Comparison of ENCODE assay signal across 21 cellular contexts in the genomic region with DNA sequence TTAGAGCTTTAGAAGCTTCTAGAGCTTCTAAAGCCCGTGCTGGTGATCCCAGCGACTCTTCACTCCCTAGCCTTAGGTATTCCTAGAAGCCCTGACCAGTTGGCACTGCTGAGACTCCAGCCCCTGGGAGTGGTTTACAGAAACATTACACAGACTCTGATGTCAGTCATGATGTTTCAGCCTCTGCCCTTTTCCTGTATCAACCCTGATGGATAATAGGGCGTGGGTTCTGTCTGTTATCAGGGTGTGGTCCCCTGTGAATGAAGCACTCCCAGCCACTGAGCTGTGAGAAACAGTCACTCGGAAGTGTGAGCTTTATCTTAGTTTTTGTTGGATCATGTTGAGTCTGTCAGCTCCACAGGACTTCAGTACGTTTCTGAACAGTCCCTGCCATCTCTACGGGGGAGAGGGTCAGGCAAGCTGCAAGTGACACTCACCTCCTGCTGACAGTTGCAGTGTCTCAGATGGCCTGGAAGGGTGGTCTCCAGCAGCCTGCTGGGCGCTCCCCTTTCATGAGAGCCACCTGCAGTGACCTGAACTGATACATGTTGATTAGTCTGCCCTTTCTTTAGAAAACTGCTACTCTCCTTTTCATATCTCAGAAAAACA. TPM values are rescaled to one million over a fixed set of nuclear protein-coding genes. Genes with fewer than 3 reads are reported as not detected.
A peak's percentile ranks its signal among the peaks of the same experiment; 100 is the strongest.
DNase-seq lines count a peak whose midpoint lies in the region; ATAC-seq, FAIRE-seq and TF ChIP-seq lines count a peak whose summit lies in the region.
"Had no signal": no experiment of that assay in that cellular context is flagged by ENCODE, and none has a peak within 500 bp of the region (broad histone marks: within the 10 kb centered on the region; RNA-seq: fewer than 3 reads in every experiment).

No MANE protein-coding gene starts in this region.

- peaks cover 35% of the 10 kb centered on the region for H3K36me3 Mint-ChIP-seq in activated T-helper 1 cell treated with anti-CD3 and anti-CD28 coated beads, Interleukin-12 subunit alpha, Interleukin-12 subunit beta, Interleukin-2, Interleukin-4 antibody, amounts not matched to agents 30 ng/mL and 10 ng/mL and 1 ng/mL, durations not matched to agents 14 hours and 24 hours and 36 hours (ENCODE audit: low read depth)

- CTCF ChIA-PET in HEK293 (lab: Yijun Ruan, JAX) (interaction anchor here (0.5 to 3.0 kb wide), 2 partner anchors 10 to 94 kb away, joined by 3 to 12 read pairs; no protein-coding TSS in a partner anchor), GM12878 (lab: Yijun Ruan, JAX) (interaction anchor here (0.7 kb wide), 1 partner anchor 10 kb away, joined by 3 read pairs; no protein-coding TSS in a partner anchor), HEK293T (lab: Yijun Ruan, JAX) (no interaction called here)

- 90% methylated on average over 7 of the region's 7 CpGs for WGBS in GM12878 (ENCODE audit: insufficient coverage, insufficient replicate concordance, low lambda C conversion rate, missing lambda C conversion rate)
- WGBS in heart right ventricle, 2 donors, result 42 to 43% methylated on average over 7 of the region's 7 CpGs

- FAIRE-seq in GM12878 (lab: Jason Lieb, UNC), result no peak
- FAIRE-seq: GM12891, H1 had no signal

- intact Hi-C loops in GM12878 (cut with micrococcal nuclease; ENCODE audit: unreplicated experiment), result no loop called here
- intact Hi-C loops in heart right ventricle (cut with DNase I), result loop anchor here in 2 of 10 donors (5.0 kb wide), 2 partner anchors 83 to 93 kb away; a partner anchor contains a TSS
- intact Hi-C loops in activated T-helper 1 cell treated with anti-CD3 and anti-CD28 coated beads, Interleukin-12 subunit alpha, Interleukin-12 subunit beta, Interleukin-2, Interleukin-4 antibody, amounts not matched to agents 30 ng/mL and 10 ng/mL and 1 ng/mL, durations not matched to agents 14 hours and 24 hours and 36 hours (cut with micrococcal nuclease), result no loop called here

- no peak for DNase-seq in GM12878 (ENCODE audit: low read depth, low spot score)
- peak in 1 of 2 donors; percentile 30 for DNase-seq in heart right ventricle
- DNase-seq in osteoblast (ENCODE audit: insufficient read length, low spot score, missing footprints), result peak; percentile 79
- no peak for DNase-seq in HEK293T (ENCODE audit: extremely low spot score)
- no peak for DNase-seq in kidney tubule cell (ENCODE audit: low spot score)
- DNase-seq in activated T-helper 1 cell treated with anti-CD3 and anti-CD28 coated beads, Interleukin-12 subunit alpha, Interleukin-12 subunit beta, Interleukin-2, Interleukin-4 antibody, amounts not matched to agents 30 ng/mL and 10 ng/mL and 1 ng/mL, durations not matched to agents 14 hours and 24 hours and 36 hours (ENCODE audit: low spot score), result no peak
- DNase-seq: activated CD4-positive, alpha-beta T cell treated with anti-CD3 and anti-CD28 coated beads for 36 hours; activated naive CD8-positive, alpha-beta T cell treated with anti-CD3 and anti-CD28 coated beads, Interleukin-2, amount 10 ng/mL, durations not matched to agents 7 days and 5 days; activated T-cell treated with anti-CD3 and anti-CD28 coated beads, Interleukin-2, amount 50 U/mL, for 1 hour; Caco-2; IMR-90; NCI-H1048; stimulated activated naive CD4-positive, alpha-beta T cell treated with Interleukin-2 at 50 U/mL for 16 hours; T-helper 17 cell had no signal

- ATAC-seq in GM12878, result no peak
- peak; percentile 58 to 92 (median 80) for ATAC-seq in heart right ventricle
- no peak for ATAC-seq in GM18498 (IDR thresholded peaks at IDR 0.05; ENCODE audit: unreplicated experiment)
- ATAC-seq: activated CD4-positive, alpha-beta T cell treated with anti-CD3 and anti-CD28 coated beads for 36 hours; T-helper 17 cell had no signal

- H3K4me1 Mint-ChIP-seq in activated T-helper 1 cell treated with anti-CD3 and anti-CD28 coated beads, Interleukin-12 subunit alpha, Interleukin-12 subunit beta, Interleukin-2, Interleukin-4 antibody, amounts not matched to agents 30 ng/mL and 10 ng/mL and 1 ng/mL, durations not matched to agents 14 hours and 24 hours and 36 hours (ENCODE audit: low read depth), result no peaks in the 10 kb centered on the region
- H3K4me1 Mint-ChIP-seq: activated CD4-positive, alpha-beta T cell treated with anti-CD3 and anti-CD28 coated beads for 36 hours; central memory CD8-positive, alpha-beta T cell had no signal

- no peak overlapping the region for H3K9ac ChIP-seq in GM12878 (ENCODE audit: control insufficient read depth, insufficient read depth, low read length)

- no peak overlapping the region for H3K4me2 ChIP-seq in GM12878 (ENCODE audit: control insufficient read depth, insufficient read depth)
- H3K4me2 ChIP-seq in osteoblast (ENCODE audit: insufficient read depth, low read length), result no peak overlapping the region

- H3K9me3 ChIP-seq in HEK293 (ENCODE audit: control insufficient read depth, insufficient read depth, low read depth, low read length), result no peaks in the 10 kb centered on the region
- H3K9me3 ChIP-seq in GM12878 (replicated peaks; ENCODE audit: control insufficient read depth, insufficient read depth, low read length), result no peaks in the 10 kb centered on the region
- H3K9me3 ChIP-seq in heart right ventricle, result no peaks in the 10 kb centered on the region
- no peaks in the 10 kb centered on the region for H3K9me3 ChIP-seq in osteoblast (ENCODE audit: low read depth, low read length)
- H3K9me3 ChIP-seq: Caco-2, vagina had no signal

- in situ Hi-C loops in GM12878 (cut with MboI), result no loop called here

- H3K36me3 ChIP-seq in HEK293 (ENCODE audit: control insufficient read depth in 2 of 2, insufficient read depth in 1 of 2, low read length in 2 of 2), result peaks cover 61 to 99% of the 10 kb centered on the region in 2 experiments
- H3K36me3 ChIP-seq in GM12878 (ENCODE audit: control insufficient read depth in 2 of 2, insufficient read depth in 2 of 2, low read length in 1 of 2), result peaks cover 38 to 40% of the 10 kb centered on the region in 2 experiments
- peaks cover 0 to 100% (median 87%) of the 10 kb centered on the region in 9 donors for H3K36me3 ChIP-seq in heart right ventricle
- H3K36me3 ChIP-seq in osteoblast (ENCODE audit: insufficient read depth, low read length), result peaks cover 96% of the 10 kb centered on the region

- no peak for TF ChIP-seq RAD21 in GM12878 (IDR thresholded peaks at IDR 0.05; ENCODE audit: insufficient read depth, low read depth, low read length)

- no peaks in the 10 kb centered on the region for H3K9me3 Mint-ChIP-seq in activated T-helper 1 cell treated with anti-CD3 and anti-CD28 coated beads, Interleukin-12 subunit alpha, Interleukin-12 subunit beta, Interleukin-2, Interleukin-4 antibody, amounts not matched to agents 30 ng/mL and 10 ng/mL and 1 ng/mL, durations not matched to agents 14 hours and 24 hours and 36 hours
- H3K9me3 Mint-ChIP-seq: activated naive CD8-positive, alpha-beta T cell treated with anti-CD3 and anti-CD28 coated beads, Interleukin-2, amount 10 ng/mL, durations not matched to agents 7 days and 5 days; central memory CD8-positive, alpha-beta T cell had no signal

- H3K4me1 ChIP-seq in HEK293 (ENCODE audit: control insufficient read depth, insufficient read depth, low read length) (no peaks in the 10 kb centered on the region), GM12878 (ENCODE audit: control insufficient read depth, insufficient read depth, low read length) (no peaks in the 10 kb centered on the region), heart right ventricle (peaks cover 0 to 13% (median 0%) of the 10 kb centered on the region in 9 donors), osteoblast (ENCODE audit: insufficient read depth, low read length) (no peaks in the 10 kb centered on the region)
- H3K4me1 ChIP-seq: Caco-2, vagina had no signal

- H4K20me1 ChIP-seq in GM12878 (ENCODE audit: control insufficient read depth, insufficient read depth), result 0 out of 2 replicates have a peak, but pooled peaks cover 3% of the 10 kb centered on the region
- H4K20me1 ChIP-seq in osteoblast (ENCODE audit: insufficient read depth, low read length), result peaks cover 19% of the 10 kb centered on the region

- H2AFZ ChIP-seq in GM12878 (ENCODE audit: control insufficient read depth, low read depth, low read length), result no peak overlapping the region
- H2AFZ ChIP-seq in osteoblast (ENCODE audit: low read length), result no peak overlapping the region

- peak; percentile 17; the same call in 1 of the 2 replicates for TF ChIP-seq POLR2A in GM12878 (IDR thresholded peaks at IDR 0.05; ENCODE audit: low read depth, low read length)

- SMC1A ChIA-PET in GM12878 (lab: Charles Lee; ENCODE audit: uncharacterized antibody, unreplicated experiment), result no interaction called here

- no peak overlapping the region for H3K27ac Mint-ChIP-seq in activated T-helper 1 cell treated with anti-CD3 and anti-CD28 coated beads, Interleukin-12 subunit alpha, Interleukin-12 subunit beta, Interleukin-2, Interleukin-4 antibody, amounts not matched to agents 30 ng/mL and 10 ng/mL and 1 ng/mL, durations not matched to agents 14 hours and 24 hours and 36 hours
- H3K27ac Mint-ChIP-seq: activated CD4-positive, alpha-beta T cell treated with anti-CD3 and anti-CD28 coated beads for 36 hours; activated naive CD8-positive, alpha-beta T cell treated with anti-CD3 and anti-CD28 coated beads, Interleukin-2, amount 10 ng/mL, durations not matched to agents 7 days and 5 days; T-helper 17 cell had no signal

- H3K27me3 ChIP-seq in GM12878 (replicated peaks in 1 of 2; ENCODE audit: control insufficient read depth in 2 of 2, insufficient read depth in 2 of 2, low read length in 1 of 2) (no peaks in the 10 kb centered on the region), heart right ventricle (no peaks in the 10 kb centered on the region), osteoblast (ENCODE audit: insufficient read depth, low read length) (no peaks in the 10 kb centered on the region)
- H3K27me3 ChIP-seq: vagina had no signal

- H3K27me3 Mint-ChIP-seq in activated T-helper 1 cell treated with anti-CD3 and anti-CD28 coated beads, Interleukin-12 subunit alpha, Interleukin-12 subunit beta, Interleukin-2, Interleukin-4 antibody, amounts not matched to agents 30 ng/mL and 10 ng/mL and 1 ng/mL, durations not matched to agents 14 hours and 24 hours and 36 hours (ENCODE audit: insufficient read depth), result peaks cover 1% of the 10 kb centered on the region
- H3K27me3 Mint-ChIP-seq: activated CD4-positive, alpha-beta T cell treated with anti-CD3 and anti-CD28 coated beads for 36 hours; activated naive CD8-positive, alpha-beta T cell treated with anti-CD3 and anti-CD28 coated beads, Interleukin-2, amount 10 ng/mL, durations not matched to agents 7 days and 5 days; central memory CD8-positive, alpha-beta T cell; T-helper 17 cell had no signal

- BruUV-seq in GM12878 (replicated peaks; lab: Mats Ljungman, UMichigan), result no TSS peak

- POLR2A ChIA-PET in HEK293 (lab: Yijun Ruan, JAX) (no interaction called here), GM12878 (lab: Charles Lee) (no interaction called here), HEK293T (lab: Yijun Ruan, JAX) (no interaction called here)

- H3K4me3 Mint-ChIP-seq in activated T-helper 1 cell treated with anti-CD3 and anti-CD28 coated beads, Interleukin-12 subunit alpha, Interleukin-12 subunit beta, Interleukin-2, Interleukin-4 antibody, amounts not matched to agents 30 ng/mL and 10 ng/mL and 1 ng/mL, durations not matched to agents 14 hours and 24 hours and 36 hours, result no peak overlapping the region
- H3K4me3 Mint-ChIP-seq: activated CD4-positive, alpha-beta T cell treated with anti-CD3 and anti-CD28 coated beads for 36 hours; activated naive CD8-positive, alpha-beta T cell treated with anti-CD3 and anti-CD28 coated beads, Interleukin-2, amount 10 ng/mL, durations not matched to agents 7 days and 5 days; central memory CD8-positive, alpha-beta T cell; T-helper 17 cell had no signal

- no peak for TF ChIP-seq EP300 in GM12878 (IDR thresholded peaks at IDR 0.05; ENCODE audit: borderline replicate concordance in 1 of 2, control insufficient read depth in 1 of 2, low read depth in 2 of 2, low read length in 2 of 2)

- TF ChIP-seq CTCF in HEK293 (tag by site-specific recombination; IDR thresholded peaks at IDR 0.05) (no peak), GM12878 (IDR thresholded peaks at IDR 0.05 in 2 of 3, conservative IDR thresholded peaks at IDR 0.05 in 1 of 3; ENCODE audit: control insufficient read depth in 2 of 3, extremely low read depth in 1 of 3, insufficient read depth in 1 of 3, low read depth in 3 of 3, low read length in 3 of 3) (no peak), heart right ventricle (IDR thresholded peaks at IDR 0.05) (no peak), osteoblast (IDR thresholded peaks at IDR 0.05; ENCODE audit: extremely low read depth, low read depth, low read length) (no peak)

- no peak overlapping the region for H3K4me3 ChIP-seq in HEK293 (ENCODE audit: low read depth, low read length)
- H3K4me3 ChIP-seq in GM12878, result no peak overlapping the region
- no peak overlapping the region for H3K4me3 ChIP-seq in heart right ventricle
- no peak overlapping the region for H3K4me3 ChIP-seq in osteoblast (ENCODE audit: insufficient read depth, low read length)
- H3K4me3 ChIP-seq: vagina had no signal

- H3K79me2 ChIP-seq in GM12878 (ENCODE audit: control insufficient read depth, insufficient read depth, low read length), result no peaks in the 10 kb centered on the region
- H3K79me2 ChIP-seq in osteoblast (ENCODE audit: insufficient read depth, low read length), result peaks cover 7% of the 10 kb centered on the region

- RAD21 ChIA-PET in GM12878 (lab: Charles Lee; ENCODE audit: unreplicated experiment), result no interaction called here

- H3K27ac ChIP-seq in HEK293 (ENCODE audit: extremely low read depth, low read depth, low read length) (no peak overlapping the region), GM12878 (ENCODE audit: control insufficient read depth, insufficient read depth) (no peak overlapping the region), heart right ventricle (peak overlapping the region in 6 of 10 donors; percentile 19 to 63 (median 36)), osteoblast (ENCODE audit: low read depth, low read length) (no peak overlapping the region)
- H3K27ac ChIP-seq: vagina had no signal

RNA-seq across cellular contexts. Expression of a gene that starts 12.8 kb away (rescaled TPM):
- total RNA-seq in GM12878 (2013; cell fraction: nucleolus; rRNA removed), result 153 and 161 TPM in 2 replicates
- 31.2 and 35.3 TPM in 2 replicates for total RNA-seq in GM12878 (2014; rRNA removed)
- total RNA-seq in GM12878 (2014; rRNA removed; fragmentation: Illumina TruSeq; extraction: Trizol), result 28.7 and 30.1 TPM in 2 replicates
- total RNA-seq in GM12878 (2021), result 41.4 and 43.4 TPM in 2 replicates
- polyA plus RNA-seq in GM12878 (2011; ENCODE audit: low read depth), result 21.3 TPM
- 51.8 and 60.4 TPM in 2 replicates for polyA plus RNA-seq in GM12878 (2011; rRNA removed)
- 43.8 and 47.7 TPM in 2 replicates for polyA plus RNA-seq in GM12878 (2011; cell fraction: cytosol; rRNA removed)
- polyA plus RNA-seq in GM12878 (2011; cell fraction: nucleus; rRNA removed), result 63.8 and 70.5 TPM in 2 replicates
- 27.7 and 28.7 TPM in 2 replicates for polyA plus RNA-seq in GM12878 (2012)
- 34.9 and 35.7 TPM in 2 replicates for polyA plus RNA-seq in GM12878 (2014; fragmentation: Illumina TruSeq; extraction: Trizol)
- polyA plus RNA-seq in GM12878 (2014; fragmentation: Nextera tagmentation; extraction: Ambion mirVana), result 10 to 100 TPM; 49.2 to 59.1 TPM
- 35.4 and 44.8 TPM in 2 replicates for polyA plus RNA-seq in GM12878 (2014; rRNA removed)
- polyA plus RNA-seq in GM12878 (2016; fragmentation: Nextera tagmentation; extraction: Ambion mirVana), result 10 to 100 TPM; 59.7 to 64.5 TPM
- polyA minus RNA-seq in GM12878 (2011; rRNA and poly(A)+ RNA removed), result 62.2 and 62.3 TPM in 2 replicates
- 9.0 and 14.3 TPM in 2 replicates for polyA minus RNA-seq in GM12878 (2011; cell fraction: cytosol; rRNA and poly(A)+ RNA removed)
- 49.7 and 73.7 TPM in 2 replicates for polyA minus RNA-seq in GM12878 (2011; cell fraction: nucleus; rRNA and poly(A)+ RNA removed)
- 10 to 100 TPM; 33.3 to 47.3 (median 40.0) TPM for total RNA-seq in heart right ventricle
- polyA plus RNA-seq in heart right ventricle, result 10 to 100 TPM; 20.3 to 44.4 TPM
- total RNA-seq in osteoblast, result 43.9 and 44.9 TPM in 2 replicates
- total RNA-seq in activated T-helper 1 cell treated with anti-CD3 and anti-CD28 coated beads, Interleukin-12 subunit alpha, Interleukin-12 subunit beta, Interleukin-2, Interleukin-4 antibody, amounts not matched to agents 30 ng/mL and 10 ng/mL and 1 ng/mL, durations not matched to agents 14 hours and 24 hours and 36 hours, result 59.4 and 62.7 TPM in 2 replicates

RNA-seq across cellular contexts. Expression of a gene that starts 43.3 kb away (rescaled TPM):
- total RNA-seq in GM12878 (2013; cell fraction: nucleolus; rRNA removed), result not detected in 2 replicates
- total RNA-seq in GM12878 (2014; rRNA removed) (not detected in 2 replicates), GM12878 (2014; rRNA removed; fragmentation: Illumina TruSeq; extraction: Trizol) (not detected in 2 replicates), GM12878 (2021) (not detected in 2 replicates), heart right ventricle (under 1 TPM in 1 of 10 donors, not detected in 9; 0.37 TPM), osteoblast (not detected in 2 replicates)
- not detected for polyA plus RNA-seq in GM12878 (2011; ENCODE audit: low read depth)
- polyA plus RNA-seq in GM12878 (2011; rRNA removed) (not detected in 2 replicates), GM12878 (2014; fragmentation: Illumina TruSeq; extraction: Trizol) (not detected in 2 replicates), GM12878 (2014; fragmentation: Nextera tagmentation; extraction: Ambion mirVana) (not detected), GM12878 (2014; rRNA removed) (not detected in 2 replicates), GM12878 (2016; fragmentation: Nextera tagmentation; extraction: Ambion mirVana) (not detected), heart right ventricle (under 1 TPM in 1 of 2 donors, not detected in 1; 0.38 TPM)
- not detected in 2 replicates for polyA plus RNA-seq in GM12878 (2011; cell fraction: cytosol; rRNA removed)
- not detected in 2 replicates for polyA plus RNA-seq in GM12878 (2011; cell fraction: nucleus; rRNA removed)
- polyA plus RNA-seq in GM12878 (2012), result not detected in 2 replicates
- polyA minus RNA-seq in GM12878 (2011; rRNA and poly(A)+ RNA removed), result not detected in 2 replicates
- not detected in 2 replicates for polyA minus RNA-seq in GM12878 (2011; cell fraction: cytosol; rRNA and poly(A)+ RNA removed)
- polyA minus RNA-seq in GM12878 (2011; cell fraction: nucleus; rRNA and poly(A)+ RNA removed), result not detected in 2 replicates
- not detected in 2 replicates for total RNA-seq in activated T-helper 1 cell treated with anti-CD3 and anti-CD28 coated beads, Interleukin-12 subunit alpha, Interleukin-12 subunit beta, Interleukin-2, Interleukin-4 antibody, amounts not matched to agents 30 ng/mL and 10 ng/mL and 1 ng/mL, durations not matched to agents 14 hours and 24 hours and 36 hours
- total RNA-seq: activated CD4-positive, alpha-beta T cell treated with anti-CD3 and anti-CD28 coated beads for 36 hours; activated naive CD8-positive, alpha-beta T cell treated with anti-CD3 and anti-CD28 coated beads, Interleukin-2, amount 10 ng/mL, durations not matched to agents 7 days and 5 days; Caco-2; glomerular endothelial cell; IMR-90; T-helper 17 cell had no signal
- polyA plus RNA-seq: IMR-90 had no signal

Comparison
In these comparisons a context has a peak if more than half of its experiments do, and no peak if none do; other contexts are left out.
1. H3K27ac ChIP-seq: peak in heart right ventricle (6 of 10); none in HEK293 (single experiment), GM12878 (single experiment) and osteoblast (single experiment).
2. ATAC-seq: peak in heart right ventricle (8 of 8); none in GM12878 (single experiment) and GM18498 (single experiment).